In the genomic region with DNA sequence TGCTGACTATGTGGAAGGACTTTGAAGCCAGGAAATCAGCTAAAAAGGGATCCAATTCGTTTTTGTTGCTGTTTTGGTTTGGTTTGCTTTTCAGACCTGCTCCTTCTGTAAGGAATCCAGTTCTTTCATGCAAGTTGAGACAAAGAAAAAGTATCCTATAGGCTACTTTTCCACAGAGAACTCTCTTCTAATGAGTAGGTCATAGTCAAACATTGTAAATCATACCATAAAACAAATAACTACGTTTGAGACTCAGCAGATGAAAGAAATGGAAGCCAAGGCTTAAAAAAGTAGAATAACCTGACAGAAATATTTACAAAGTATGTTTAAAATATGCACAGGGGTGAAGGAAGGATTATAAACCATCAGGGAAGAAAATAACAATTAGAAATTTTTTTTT, we compare ENCODE assay signal across 34 cellular contexts. TPM values are rescaled to one million over a fixed set of nuclear protein-coding genes. Genes with fewer than 3 reads are reported as not detected.
"Had no signal": no experiment of that assay in that cellular context is flagged by ENCODE, and none has a peak within 500 bp of the region (broad histone marks: within the 10 kb centered on the region; RNA-seq: fewer than 3 reads in every experiment).

No MANE protein-coding gene starts in this region.

- ATAC-seq: activated T-cell treated with anti-CD3 and anti-CD28 coated beads, Interleukin-2, amount 50 U/mL, for 4 hours; K562 had no signal

- DNase-seq: activated B cell treated with CpG ODN at 0.5 μM for 24 hours; activated CD4-positive, alpha-beta memory T cell treated with anti-CD3 and anti-CD28 coated beads for 36 hours; activated CD4-positive, alpha-beta T cell treated with anti-CD3 and anti-CD28 coated beads for 4 hours; activated CD4-positive, alpha-beta T cell treated with anti-CD3 and anti-CD28 coated beads, Interleukin-2, amount 50 U/mL, for 1 hour; activated CD4-positive, CD25-positive, alpha-beta regulatory T cell treated with anti-CD3 and anti-CD28 coated beads, Interleukin-2, amount 50 U/mL, for 72 hours; activated CD8-positive, alpha-beta memory T cell treated with anti-CD3 and anti-CD28 coated beads, Interleukin-2, amount 50 U/mL, for 4 hours; activated effector memory CD4-positive, alpha-beta T cell treated with Interleukin-2 at 50 U/mL for 16 hours; activated naive CD4-positive, alpha-beta T cell treated with anti-CD3 and anti-CD28 coated beads, Interleukin-2, amount 10 ng/mL, durations not matched to agents 7 days and 5 days; activated naive CD8-positive, alpha-beta T cell treated with anti-CD3 and anti-CD28 coated beads, Interleukin-2, amount 10 ng/mL, durations not matched to agents 7 days and 5 days; activated T-cell treated with anti-CD3 and anti-CD28 coated beads for 4 hours; activated T-cell treated with anti-CD3 and anti-CD28 coated beads, Interleukin-2, amount 50 U/mL, for 4 hours; amygdala; IMR-90; MG63; NCI-H1048; NCI-H1105 treated with DMSO at 0.1 percent for 48 hours; NCI-H1436; NCI-H1694; NCI-H1930; NCI-H2081 treated with DMSO at 0.1 percent for 48 hours; NCI-H226; NCI-H446 treated with DMSO at 0.1 percent for 48 hours; NCI-H524; NCI-H69; Right ventricle myocardium superior; SW 1271; T-helper 1 cell; T-helper 2 cell; T-helper 9 cell had no signal

- H3K4me1 ChIP-seq: ascending aorta had no signal

- H3K4me3 ChIP-seq: ascending aorta, cardiac muscle cell, K562, MG63 had no signal

- H3K27ac Mint-ChIP-seq: activated B cell treated with CpG ODN at 0.5 μM for 24 hours; activated CD4-positive, alpha-beta memory T cell treated with anti-CD3 and anti-CD28 coated beads for 36 hours; activated naive CD4-positive, alpha-beta T cell treated with anti-CD3 and anti-CD28 coated beads, Interleukin-2, amount 10 ng/mL, durations not matched to agents 7 days and 5 days; activated naive CD8-positive, alpha-beta T cell treated with anti-CD3 and anti-CD28 coated beads, Interleukin-2, amount 10 ng/mL, durations not matched to agents 7 days and 5 days; activated T-helper 1 cell treated with anti-CD3 and anti-CD28 coated beads, Interleukin-12 subunit alpha, Interleukin-12 subunit beta, Interleukin-2, Interleukin-4 antibody, amounts not matched to agents 30 ng/mL and 10 ng/mL and 1 ng/mL, durations not matched to agents 14 hours and 24 hours and 36 hours had no signal

- H3K27ac ChIP-seq: ascending aorta, cardiac muscle cell, VCaP had no signal

- H3K36me3 ChIP-seq: ascending aorta, cardiac muscle cell, MG63 had no signal

- H3K9me3 ChIP-seq: ascending aorta had no signal

- H3K36me3 Mint-ChIP-seq: activated naive CD4-positive, alpha-beta T cell treated with anti-CD3 and anti-CD28 coated beads, Interleukin-2, amount 10 ng/mL, durations not matched to agents 7 days and 5 days; activated naive CD8-positive, alpha-beta T cell treated with anti-CD3 and anti-CD28 coated beads, Interleukin-2, amount 10 ng/mL, durations not matched to agents 7 days and 5 days had no signal

- H3K27me3 ChIP-seq: ascending aorta, cardiac muscle cell, MG63 had no signal

RNA-seq across cellular contexts. Expression of a gene that starts 37.8 kb away (rescaled TPM):
- total RNA-seq: activated B cell treated with CpG ODN at 0.5 μM for 24 hours; activated CD4-positive, alpha-beta memory T cell treated with anti-CD3 and anti-CD28 coated beads for 36 hours; activated naive CD8-positive, alpha-beta T cell treated with anti-CD3 and anti-CD28 coated beads, Interleukin-2, amount 10 ng/mL, durations not matched to agents 7 days and 5 days; activated T-cell treated with anti-CD3 and anti-CD28 coated beads, Interleukin-2, amount 50 U/mL, for 4 hours; activated T-helper 1 cell treated with anti-CD3 and anti-CD28 coated beads, Interleukin-12 subunit alpha, Interleukin-12 subunit beta, Interleukin-2, Interleukin-4 antibody, amounts not matched to agents 30 ng/mL and 10 ng/mL and 1 ng/mL, durations not matched to agents 14 hours and 24 hours and 36 hours; ascending aorta; K562; Right ventricle myocardium superior had no signal
